In the genomic region with DNA sequence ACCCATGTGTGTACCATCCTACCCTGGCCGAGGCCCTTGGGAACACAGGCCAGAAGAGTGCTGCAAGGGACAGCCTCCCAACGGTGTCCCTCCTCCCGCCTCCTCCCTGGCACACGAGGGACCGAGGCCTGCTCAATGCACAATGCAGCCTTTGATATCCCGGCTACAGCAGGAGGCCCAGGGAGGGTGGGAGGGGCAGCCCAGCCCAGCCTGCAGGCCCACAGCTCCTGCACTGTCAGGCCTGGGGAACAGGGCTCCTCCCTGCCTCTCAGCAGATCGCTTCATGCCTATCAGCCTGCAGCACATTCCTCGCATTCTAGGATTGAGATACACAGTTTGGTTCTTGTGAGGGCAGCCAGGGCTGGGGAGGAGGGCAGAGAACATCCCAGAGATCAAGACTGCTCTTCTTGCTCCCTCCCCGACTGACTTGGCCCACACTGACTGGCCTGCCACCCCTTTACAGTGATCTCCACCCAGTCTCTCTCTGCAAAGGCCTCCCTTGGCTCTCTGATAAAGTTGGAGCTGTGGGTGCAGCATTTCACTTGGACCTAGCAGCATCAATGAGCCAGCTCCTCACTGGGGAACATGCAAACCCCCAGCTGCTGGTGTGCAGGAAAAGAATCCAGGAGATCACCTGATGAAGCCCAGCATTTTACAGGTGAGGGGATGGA, we compare ENCODE assay signal across 9 cellular contexts. TPM values are rescaled to one million over a fixed set of nuclear protein-coding genes. Genes with fewer than 3 reads are reported as not detected.
A peak's percentile ranks its signal among the peaks of the same experiment; 100 is the strongest.
DNase-seq lines count a peak whose midpoint lies in the region; ATAC-seq and TF ChIP-seq lines count a peak whose summit lies in the region.
"Had no signal": no experiment of that assay in that cellular context is flagged by ENCODE, and none has a peak within 500 bp of the region (broad histone marks: within the 10 kb centered on the region; RNA-seq: fewer than 3 reads in every experiment).

A gene (minus strand): TSS at position 46 of the 671 bp plus-strand sequence. CDS start 40 bp downstream, at position 6.

- no peaks in the 10 kb centered on the region for H3K36me3 ChIP-seq in SJCRH30

- H3K4me3 ChIP-seq in AG10803 (ENCODE audit: low read length), result no peak within 1 kb of the TSS
- H3K4me3 ChIP-seq in SJCRH30, result peak within 1 kb of the TSS; percentile 45
- H3K4me3 ChIP-seq in fibroblast of villous mesenchyme (ENCODE audit: low read depth, low read length), result no peak within 1 kb of the TSS

- peak within 1 kb of the TSS; percentile 92 for H3K27ac ChIP-seq in SJCRH30

- TF ChIP-seq CTCF in AG10803 (conservative IDR thresholded peaks at IDR 0.05; ENCODE audit: low read length) (no peak), fibroblast of villous mesenchyme (IDR thresholded peaks at IDR 0.05; ENCODE audit: insufficient read depth, low read depth, low read length) (no peak), nephron (IDR thresholded peaks at IDR 0.05; ENCODE audit: unreplicated experiment in 3 of 3) (no peak)

- peak within 1 kb of the TSS in 2 of 3 experiments; percentile 9 to 49 for H3K27ac Mint-ChIP-seq in nephron

- H3K4me1 Mint-ChIP-seq in nephron, result no peaks in the 10 kb centered on the region

- H3K9me3 Mint-ChIP-seq in nephron, result peaks cover 10% of the 10 kb centered on the region

- H3K9me3 ChIP-seq in SJCRH30 (replicated peaks), result no peaks in the 10 kb centered on the region

- H3K27me3 Mint-ChIP-seq in nephron (ENCODE audit: low read depth), result no peaks in the 10 kb centered on the region

- H3K27me3 ChIP-seq in SJCRH30, result no peaks in the 10 kb centered on the region

- peaks cover 19% of the 10 kb centered on the region for H3K4me1 ChIP-seq in SJCRH30

- no peaks in the 10 kb centered on the region for H3K36me3 Mint-ChIP-seq in nephron (ENCODE audit: low read depth)

- DNase-seq in AG10803 (ENCODE audit: low read depth) (peak; percentile 73), SJCRH30 (peak; percentile 88 to 90), fibroblast of villous mesenchyme (ENCODE audit: low read depth) (peak; percentile 56), KG1 (lab: John Stamatoyannopoulos, UW) (no peak), GM19240 (ENCODE audit: insufficient read length, low spot score) (no peak)
- DNase-seq in activated naive CD4-positive, alpha-beta T cell treated with anti-CD3 and anti-CD28 coated beads, Interleukin-2, amount 50 U/mL, for 16 hours, result no peak
- DNase-seq: DMS 273 treated with DMSO at 0.1 percent for 48 hours had no signal

- no peak for ATAC-seq in activated CD4-positive, CD25-positive, alpha-beta regulatory T cell treated with anti-CD3 and anti-CD28 coated beads, Interleukin-2, amount 50 U/mL, for 24 hours

- no peak within 1 kb of the TSS for H3K4me3 Mint-ChIP-seq in nephron

RNA-seq across cellular contexts. Expression of the gene that starts here (rescaled TPM):
- 11.8 and 14.1 TPM in 2 replicates for total RNA-seq in SJCRH30 (2014; rRNA removed; shearing (Covaris generic))
- 3.9 and 13.4 TPM in 2 replicates for total RNA-seq in fibroblast of villous mesenchyme

Comparison
In these comparisons a context has a peak if more than half of its experiments do, and no peak if none do; other contexts are left out.
1. DNase-seq: peak in AG10803 (single experiment), SJCRH30 (2 of 2) and fibroblast of villous mesenchyme (single experiment); none in activated naive CD4-positive, alpha-beta T cell treated with anti-CD3 and anti-CD28 coated beads, Interleukin-2, amount 50 U/mL, for 16 hours (single experiment), KG1 (single experiment) and GM19240 (single experiment).